18 cellular contexts compared by ENCODE assay signal in the genomic region with DNA sequence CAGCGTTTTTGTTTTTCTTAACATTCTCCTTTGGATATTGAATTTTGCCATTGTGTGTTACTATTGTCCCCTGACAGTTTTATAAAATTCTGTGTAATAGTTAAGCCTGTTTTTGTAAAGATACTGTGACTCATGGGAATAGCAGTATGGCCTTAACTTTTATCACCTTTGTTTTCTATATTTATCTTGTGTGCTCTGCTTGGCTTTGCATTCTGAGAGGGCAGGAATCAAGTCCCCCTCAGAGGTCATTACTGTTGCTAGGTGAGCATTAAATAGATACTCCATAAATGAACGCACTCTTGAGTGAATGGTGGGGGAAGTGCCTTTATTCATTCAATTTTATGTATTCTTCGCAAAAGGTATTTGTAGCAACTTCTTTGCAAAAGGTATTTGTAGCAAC.
"Had no signal": no experiment of that assay in that cellular context is flagged by ENCODE, and none has a peak within 500 bp of the region (broad histone marks: within the 10 kb centered on the region; RNA-seq: fewer than 3 reads in every experiment).

No MANE protein-coding gene starts in this region.

- H3K9me3 Mint-ChIP-seq: activated B cell treated with CpG ODN at 0.5 μM for 24 hours; activated CD8-positive, alpha-beta T cell treated with anti-CD3 and anti-CD28 coated beads for 36 hours; activated naive CD4-positive, alpha-beta T cell treated with anti-CD3 and anti-CD28 coated beads, Interleukin-2, amount 50 U/mL, for 72 hours; activated T-cell treated with anti-CD3 and anti-CD28 coated beads, Interleukin-2, amount 50 U/mL, for 4 hours; immature natural killer cell; neural crest cell; stimulated activated naive CD8-positive, alpha-beta T cell treated with anti-CD3 and anti-CD28 coated beads, Interleukin-15, amount 100 ng/mL, for 72 hours; type B pancreatic cell had no signal

- H3K36me3 ChIP-seq: esophagus muscularis mucosa, right lobe of liver had no signal

- H3K36me3 Mint-ChIP-seq: activated naive CD4-positive, alpha-beta T cell treated with anti-CD3 and anti-CD28 coated beads, Interleukin-2, amount 50 U/mL, for 72 hours; immature natural killer cell had no signal

- ATAC-seq: activated CD8-positive, alpha-beta T cell treated with anti-CD3 and anti-CD28 coated beads for 36 hours; activated naive CD4-positive, alpha-beta T cell treated with anti-CD3 and anti-CD28 coated beads, Interleukin-2, amount 50 U/mL, for 72 hours; activated T-cell treated with anti-CD3 and anti-CD28 coated beads, Interleukin-2, amount 50 U/mL, for 4 hours; psoas muscle; stimulated activated naive CD8-positive, alpha-beta T cell treated with anti-CD3 and anti-CD28 coated beads, Interleukin-15, amount 100 ng/mL, for 72 hours had no signal

- H3K4me3 ChIP-seq: coronary artery, esophagus muscularis mucosa, lung, psoas muscle, right lobe of liver had no signal

- H3K4me3 Mint-ChIP-seq: activated B cell treated with CpG ODN at 0.5 μM for 24 hours; activated CD8-positive, alpha-beta T cell treated with anti-CD3 and anti-CD28 coated beads for 36 hours; activated T-cell treated with anti-CD3 and anti-CD28 coated beads, Interleukin-2, amount 50 U/mL, for 4 hours; immature natural killer cell; neural crest cell; stimulated activated naive CD8-positive, alpha-beta T cell treated with anti-CD3 and anti-CD28 coated beads, Interleukin-15, amount 100 ng/mL, for 72 hours; type B pancreatic cell had no signal

- H3K27me3 ChIP-seq: esophagus muscularis mucosa, right lobe of liver had no signal

- H3K27ac ChIP-seq: coronary artery, esophagus muscularis mucosa, psoas muscle had no signal

- H3K9me3 ChIP-seq: esophagus muscularis mucosa, psoas muscle, right lobe of liver had no signal

- DNase-seq: activated B cell treated with CpG ODN at 0.5 μM for 24 hours; activated CD4-positive, alpha-beta T cell treated with anti-CD3 and anti-CD28 coated beads for 48 hours; activated CD8-positive, alpha-beta T cell treated with anti-CD3 and anti-CD28 coated beads for 36 hours; activated effector memory CD4-positive, alpha-beta T cell treated with anti-CD3 and anti-CD28 coated beads, Interleukin-2, amount 50 U/mL, for 16 hours; activated T-cell treated with anti-CD3 and anti-CD28 coated beads, Interleukin-2, amount 50 U/mL, for 4 hours; central memory CD4-positive, alpha-beta T cell; immature natural killer cell; midbrain; psoas muscle; right lobe of liver; stimulated activated naive CD8-positive, alpha-beta T cell treated with anti-CD3 and anti-CD28 coated beads, Interleukin-15, amount 100 ng/mL, for 72 hours; T-helper 2 cell had no signal

- H3K27me3 Mint-ChIP-seq: activated B cell treated with CpG ODN at 0.5 μM for 24 hours; activated CD8-positive, alpha-beta T cell treated with anti-CD3 and anti-CD28 coated beads for 36 hours; stimulated activated naive CD8-positive, alpha-beta T cell treated with anti-CD3 and anti-CD28 coated beads, Interleukin-15, amount 100 ng/mL, for 72 hours; type B pancreatic cell had no signal

- H3K27ac Mint-ChIP-seq: activated B cell treated with CpG ODN at 0.5 μM for 24 hours; activated CD8-positive, alpha-beta T cell treated with anti-CD3 and anti-CD28 coated beads for 36 hours; activated naive CD4-positive, alpha-beta T cell treated with anti-CD3 and anti-CD28 coated beads, Interleukin-2, amount 50 U/mL, for 72 hours; stimulated activated naive CD8-positive, alpha-beta T cell treated with anti-CD3 and anti-CD28 coated beads, Interleukin-15, amount 100 ng/mL, for 72 hours had no signal
